Comparison of ENCODE assay signal across 21 cellular contexts in the genomic region with DNA sequence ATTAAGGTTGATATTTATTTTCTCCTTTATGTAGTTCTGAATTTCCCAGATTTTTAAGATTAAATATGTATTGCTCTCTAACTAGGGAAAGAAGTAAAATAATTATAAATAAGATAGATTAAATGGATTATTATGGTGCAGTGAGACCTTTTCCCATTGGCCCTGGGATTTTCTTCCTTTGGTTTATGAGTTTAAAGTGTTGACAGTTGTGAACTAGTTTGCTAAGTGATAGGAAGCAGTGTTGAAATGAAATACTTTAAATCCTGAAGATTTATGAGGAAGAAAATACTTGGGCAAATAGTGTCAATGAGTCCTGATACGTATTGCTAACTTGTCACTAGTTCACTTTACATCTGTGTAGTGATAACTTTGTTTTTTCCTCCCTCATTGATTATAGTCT.
A peak's percentile ranks its signal among the peaks of the same experiment; 100 is the strongest.
DNase-seq lines count a peak whose midpoint lies in the region; ATAC-seq, FAIRE-seq and TF ChIP-seq lines count a peak whose summit lies in the region.
"Had no signal": no experiment of that assay in that cellular context is flagged by ENCODE, and none has a peak within 500 bp of the region (broad histone marks: within the 10 kb centered on the region; RNA-seq: fewer than 3 reads in every experiment).

No MANE protein-coding gene starts in this region.

- no peak for DNase-seq in foreskin keratinocyte
- DNase-seq in progenitor cell of endocrine pancreas (ENCODE audit: low spot score, unreplicated experiment), result no peak
- DNase-seq in activated CD4-positive, alpha-beta T cell treated with anti-CD3 and anti-CD28 coated beads for 36 hours, result no peak
- DNase-seq in COR-L47 (lab: John Stamatoyannopoulos, UW), result no peak
- DNase-seq: BE2C; CD4-positive, alpha-beta memory T cell; DMS153; DMS79 treated with DMSO at 0.1 percent for 48 hours; EL; GDM1; H7 had no signal

- POLR2A ChIA-PET in activated CD4-positive, alpha-beta T cell treated with anti-CD3 and anti-CD28 coated beads for 36 hours (lab: Charles Lee), result no interaction called here

- H3K36me3 Mint-ChIP-seq in progenitor cell of endocrine pancreas (ENCODE audit: insufficient read depth), result no peaks in the 10 kb centered on the region
- no peaks in the 10 kb centered on the region for H3K36me3 Mint-ChIP-seq in activated CD4-positive, alpha-beta T cell treated with anti-CD3 and anti-CD28 coated beads for 36 hours (ENCODE audit: low read depth)

- H3K27ac ChIP-seq in foreskin keratinocyte, result peak overlapping the region; percentile 24
- H3K27ac ChIP-seq: C4-2B had no signal

- peak overlapping the region; percentile 27 for H3K4me3 Mint-ChIP-seq in progenitor cell of endocrine pancreas (ENCODE audit: low read depth)
- H3K4me3 Mint-ChIP-seq in activated CD4-positive, alpha-beta T cell treated with anti-CD3 and anti-CD28 coated beads for 36 hours, result no peak overlapping the region
- H3K4me3 Mint-ChIP-seq: CD4-positive, alpha-beta memory T cell; GM23338 had no signal

- ATAC-seq in foreskin keratinocyte (no peak), GM19467 (IDR thresholded peaks at IDR 0.05; ENCODE audit: unreplicated experiment) (no peak), GM21786 (IDR thresholded peaks at IDR 0.05; ENCODE audit: unreplicated experiment) (no peak)
- no peak for ATAC-seq in activated CD4-positive, alpha-beta T cell treated with anti-CD3 and anti-CD28 coated beads for 36 hours
- ATAC-seq: GM23338, HepG2 had no signal

- CTCF ChIA-PET in activated CD4-positive, alpha-beta T cell treated with anti-CD3 and anti-CD28 coated beads for 36 hours (lab: Charles Lee), result no interaction called here

- H3K27ac Mint-ChIP-seq in progenitor cell of endocrine pancreas, result peak overlapping the region; percentile 87
- H3K27ac Mint-ChIP-seq in activated CD4-positive, alpha-beta T cell treated with anti-CD3 and anti-CD28 coated beads for 36 hours, result no peak overlapping the region
- H3K27ac Mint-ChIP-seq: GM23338 had no signal

- peaks cover 41% of the 10 kb centered on the region for H3K4me1 Mint-ChIP-seq in progenitor cell of endocrine pancreas (ENCODE audit: low read depth)
- H3K4me1 Mint-ChIP-seq in activated CD4-positive, alpha-beta T cell treated with anti-CD3 and anti-CD28 coated beads for 36 hours, result no peaks in the 10 kb centered on the region
- H3K4me1 Mint-ChIP-seq: CD4-positive, alpha-beta memory T cell; GM23338 had no signal

- intact Hi-C loops in activated CD4-positive, alpha-beta T cell treated with anti-CD3 and anti-CD28 coated beads for 36 hours (cut with DNase I, micrococcal nuclease), result no loop called here

- no peaks in the 10 kb centered on the region for H3K27me3 Mint-ChIP-seq in progenitor cell of endocrine pancreas
- no peaks in the 10 kb centered on the region for H3K27me3 Mint-ChIP-seq in activated CD4-positive, alpha-beta T cell treated with anti-CD3 and anti-CD28 coated beads for 36 hours
- H3K27me3 Mint-ChIP-seq: CD4-positive, alpha-beta memory T cell had no signal

- peaks cover 16% of the 10 kb centered on the region for H3K4me1 ChIP-seq in foreskin keratinocyte
- H3K4me1 ChIP-seq: BE2C had no signal

- no peaks in the 10 kb centered on the region for H3K27me3 ChIP-seq in foreskin keratinocyte

- peak; percentile 98 for FAIRE-seq in G401.6 (lab: Jason Lieb, UNC)
- FAIRE-seq: A204.1, D721Med, GM12892, GM19239, HepG2 had no signal

- TF ChIP-seq CTCF in foreskin keratinocyte (conservative IDR thresholded peaks at IDR 0.05) (no peak), progenitor cell of endocrine pancreas (IDR thresholded peaks at IDR 0.05; ENCODE audit: unreplicated experiment) (no peak)

- H3K9me3 Mint-ChIP-seq in progenitor cell of endocrine pancreas (ENCODE audit: low read depth), result no peaks in the 10 kb centered on the region
- H3K9me3 Mint-ChIP-seq in activated CD4-positive, alpha-beta T cell treated with anti-CD3 and anti-CD28 coated beads for 36 hours (ENCODE audit: low read depth), result no peaks in the 10 kb centered on the region
- H3K9me3 Mint-ChIP-seq: CD4-positive, alpha-beta memory T cell; GM23338 had no signal
